11 cellular contexts compared by ENCODE assay signal in genomic region chr4:153535735-153536494, GRCh38.
DNase-seq lines count a peak whose midpoint lies in the region; ATAC-seq and TF ChIP-seq lines count a peak whose summit lies in the region.
"Had no signal": no experiment of that assay in that cellular context is flagged by ENCODE, and none has a peak within 500 bp of the region (broad histone marks: within the 10 kb centered on the region; RNA-seq: fewer than 3 reads in every experiment).

No MANE protein-coding gene starts in this region.

- DNase-seq in stimulated activated naive CD8-positive, alpha-beta T cell treated with anti-CD3 and anti-CD28 coated beads, Interleukin-15, Interleukin-2, amounts not matched to agents 100 U/mL and 50 U/mL, for 24 hours: no peak
- DNase-seq in T-cell (no peak), foreskin keratinocyte (no peak), body of pancreas (no peak), pons (ENCODE audit: low spot score) (no peak), NCI-H446 (lab: John Stamatoyannopoulos, UW) (no peak)
- DNase-seq: DMS79, NCI-H774 had no signal

- WGBS in body of pancreas, 2 donors: 45 to 48% methylated on average over 7 of the region's 7 CpGs

- no peaks in the 10 kb centered on the region for H3K36me3 ChIP-seq in body of pancreas (replicated peaks in 1 of 2; ENCODE audit: insufficient read depth in 1 of 2, low read depth in 2 of 2)

- peaks cover 54% of the 10 kb centered on the region for H3K36me3 Mint-ChIP-seq in stimulated activated naive CD8-positive, alpha-beta T cell treated with anti-CD3 and anti-CD28 coated beads, Interleukin-15, Interleukin-2, amounts not matched to agents 100 ng/mL and 50 ng/mL, for 24 hours (ENCODE audit: low read depth)
- peaks cover 20% of the 10 kb centered on the region for H3K36me3 Mint-ChIP-seq in T-cell

- H3K27ac ChIP-seq in foreskin keratinocyte (no peak overlapping the region), body of pancreas (peak overlapping the region in 1 of 4 donors; percentile 37)

- H3K4me3 ChIP-seq in body of pancreas: no peak overlapping the region
- H3K4me3 ChIP-seq: lung had no signal

- no peaks in the 10 kb centered on the region for H3K9me3 Mint-ChIP-seq in stimulated activated naive CD8-positive, alpha-beta T cell treated with anti-CD3 and anti-CD28 coated beads, Interleukin-15, Interleukin-2, amounts not matched to agents 100 ng/mL and 50 ng/mL, for 24 hours
- no peaks in the 10 kb centered on the region for H3K9me3 Mint-ChIP-seq in T-cell

- H3K4me1 ChIP-seq in foreskin keratinocyte (no peaks in the 10 kb centered on the region), body of pancreas (peaks cover 86% of the 10 kb centered on the region)

- H3K27me3 ChIP-seq in foreskin keratinocyte (no peaks in the 10 kb centered on the region), body of pancreas (no peaks in the 10 kb centered on the region)

- POLR2A ChIA-PET in T-cell (lab: Charles Lee): interaction anchor here (0.6 to 1.3 kb wide), 5 partner anchors 16 to 1877 kb away, joined by 3 to 11 read pairs (median 3); partner anchors contain the start of gene TMEM131L (in 1 of the 2)

- TF ChIP-seq CTCF in foreskin keratinocyte (conservative IDR thresholded peaks at IDR 0.05): peak; percentile 21
- peak in 1 of 7 experiments; percentile 4 for TF ChIP-seq CTCF in body of pancreas (IDR thresholded peaks at IDR 0.05)

- no peak overlapping the region for H3K4me3 Mint-ChIP-seq in stimulated activated naive CD8-positive, alpha-beta T cell treated with anti-CD3 and anti-CD28 coated beads, Interleukin-15, Interleukin-2, amounts not matched to agents 100 ng/mL and 50 ng/mL, for 24 hours
- peak overlapping the region; percentile 47 to 69 (median 58) for H3K4me3 Mint-ChIP-seq in T-cell

- H3K27ac Mint-ChIP-seq in stimulated activated naive CD8-positive, alpha-beta T cell treated with anti-CD3 and anti-CD28 coated beads, Interleukin-15, Interleukin-2, amounts not matched to agents 100 ng/mL and 50 ng/mL, for 24 hours: peak overlapping the region; percentile 75
- peak overlapping the region; percentile 90 to 94 for H3K27ac Mint-ChIP-seq in T-cell

- peaks cover 97% of the 10 kb centered on the region for H3K4me1 Mint-ChIP-seq in stimulated activated naive CD8-positive, alpha-beta T cell treated with anti-CD3 and anti-CD28 coated beads, Interleukin-15, Interleukin-2, amounts not matched to agents 100 ng/mL and 50 ng/mL, for 24 hours (ENCODE audit: low read depth)
- H3K4me1 Mint-ChIP-seq in T-cell: peaks cover 93 to 94% (median 93%) of the 10 kb centered on the region in 3 donors

- CTCF ChIA-PET in T-cell (lab: Charles Lee): interaction anchor here in 1 of 2 donors (0.6 to 1.7 kb wide), 9 partner anchors 14 to 432 kb away, joined by 3 to 7 read pairs (median 3); no protein-coding TSS in a partner anchor

- TF ChIP-seq POLR2A in body of pancreas (IDR thresholded peaks at IDR 0.05): no peak

- H3K9me3 ChIP-seq in body of pancreas: no peaks in the 10 kb centered on the region

- no peak for ATAC-seq in stimulated activated naive CD8-positive, alpha-beta T cell treated with anti-CD3 and anti-CD28 coated beads, Interleukin-15, Interleukin-2, amounts not matched to agents 100 U/mL and 50 U/mL, for 24 hours
- peak in 3 of 4 experiments; percentile 38 to 63 (median 57) for ATAC-seq in T-cell (replicated peaks in 1 of 4)
- no peak for ATAC-seq in foreskin keratinocyte
- ATAC-seq in body of pancreas: no peak
- ATAC-seq in GM21526 (IDR thresholded peaks at IDR 0.05; ENCODE audit: low FRiP score, unreplicated experiment): no peak

- H3K27me3 Mint-ChIP-seq in stimulated activated naive CD8-positive, alpha-beta T cell treated with anti-CD3 and anti-CD28 coated beads, Interleukin-15, Interleukin-2, amounts not matched to agents 100 ng/mL and 50 ng/mL, for 24 hours: no peaks in the 10 kb centered on the region
- no peaks in the 10 kb centered on the region for H3K27me3 Mint-ChIP-seq in T-cell

- intact Hi-C loops in body of pancreas (cut with DNase I): no loop called here

Comparison
In these comparisons a context has a peak if more than half of its experiments do, and no peak if none do; other contexts are left out.
1. ATAC-seq: peak in T-cell (3 of 4); none in stimulated activated naive CD8-positive, alpha-beta T cell treated with anti-CD3 and anti-CD28 coated beads, Interleukin-15, Interleukin-2, amounts not matched to agents 100 U/mL and 50 U/mL, for 24 hours (single experiment), foreskin keratinocyte (single experiment), body of pancreas (single experiment) and GM21526 (single experiment).